Comparison of ENCODE assay signal across 40 cellular contexts in genomic region chr3:171504376-171504775, GRCh38.
"Had no signal": no experiment of that assay in that cellular context is flagged by ENCODE, and none has a peak within 500 bp of the region (broad histone marks: within the 10 kb centered on the region; RNA-seq: fewer than 3 reads in every experiment).

No MANE protein-coding gene starts in this region.

- H3K27me3 Mint-ChIP-seq: activated naive CD4-positive, alpha-beta T cell treated with anti-CD3 and anti-CD28 coated beads, Interleukin-2, amount 10 ng/mL, durations not matched to agents 7 days and 5 days; activated naive CD4-positive, alpha-beta T cell treated with anti-CD3 and anti-CD28 coated beads, Interleukin-2, amount 50 U/mL, for 24 hours; activated naive CD8-positive, alpha-beta T cell; activated naive CD8-positive, alpha-beta T cell treated with anti-CD3 and anti-CD28 coated beads for 36 hours; activated naive CD8-positive, alpha-beta T cell treated with anti-CD3 and anti-CD28 coated beads, Interleukin-2, amount 10 ng/mL, durations not matched to agents 7 days and 5 days; activated naive CD8-positive, alpha-beta T cell treated with anti-CD3 and anti-CD28 coated beads, Interleukin-2, amount 50 U/mL, for 24 hours; activated T-cell treated with anti-CD3 and anti-CD28 coated beads, Interleukin-2, amount 50 U/mL, for 24 hours; activated T-helper 17 cell treated with anti-CD3 and anti-CD28 coated beads, Interleukin-2, amount 50 U/mL, for 72 hours; central memory CD8-positive, alpha-beta T cell had no signal

- H3K9me3 Mint-ChIP-seq: activated naive CD4-positive, alpha-beta T cell treated with anti-CD3 and anti-CD28 coated beads, Interleukin-2, amount 50 U/mL, for 24 hours; activated naive CD4-positive, alpha-beta T cell treated with anti-CD3 and anti-CD28 coated beads, Interleukin-2, amount 50 U/mL, for 72 hours; activated naive CD8-positive, alpha-beta T cell treated with anti-CD3 and anti-CD28 coated beads for 36 hours; activated naive CD8-positive, alpha-beta T cell treated with anti-CD3 and anti-CD28 coated beads, Interleukin-2, amount 50 U/mL, for 24 hours; activated T-cell treated with anti-CD3 and anti-CD28 coated beads, Interleukin-2, amount 50 U/mL, for 24 hours; activated T-helper 17 cell treated with anti-CD3 and anti-CD28 coated beads, Interleukin-2, amount 50 U/mL, for 72 hours; central memory CD8-positive, alpha-beta T cell had no signal

- H3K27ac Mint-ChIP-seq: activated naive CD4-positive, alpha-beta T cell treated with anti-CD3 and anti-CD28 coated beads for 36 hours; activated naive CD4-positive, alpha-beta T cell treated with anti-CD3 and anti-CD28 coated beads, Interleukin-2, amount 10 ng/mL, durations not matched to agents 7 days and 5 days; activated naive CD4-positive, alpha-beta T cell treated with anti-CD3 and anti-CD28 coated beads, Interleukin-2, amount 50 U/mL, for 24 hours; activated naive CD4-positive, alpha-beta T cell treated with anti-CD3 and anti-CD28 coated beads, Interleukin-2, amount 50 U/mL, for 72 hours; activated naive CD8-positive, alpha-beta T cell; activated naive CD8-positive, alpha-beta T cell treated with anti-CD3 and anti-CD28 coated beads for 36 hours; activated naive CD8-positive, alpha-beta T cell treated with anti-CD3 and anti-CD28 coated beads, Interleukin-2, amount 10 ng/mL, durations not matched to agents 7 days and 5 days; activated naive CD8-positive, alpha-beta T cell treated with anti-CD3 and anti-CD28 coated beads, Interleukin-2, amount 50 U/mL, for 24 hours; activated T-cell treated with anti-CD3 and anti-CD28 coated beads, Interleukin-2, amount 50 U/mL, for 24 hours; activated T-cell treated with anti-CD3 and anti-CD28 coated beads, Interleukin-2, amount 50 U/mL, for 72 hours; activated T-helper 1 cell treated with anti-CD3 and anti-CD28 coated beads, Interleukin-12 subunit alpha, Interleukin-12 subunit beta, Interleukin-2, Interleukin-4 antibody, amounts not matched to agents 30 ng/mL and 10 ng/mL and 1 ng/mL, durations not matched to agents 14 hours and 24 hours and 36 hours; activated T-helper 17 cell treated with anti-CD3 and anti-CD28 coated beads, Interleukin-2, amount 50 U/mL, for 72 hours; activated T-helper 2 cell treated with anti-CD3 and anti-CD28 coated beads, Interferon-gamma antibody, Interleukin-2, Interleukin-4, amounts not matched to agents 10 μg/mL and 5 μg/mL and 100 μg/mL, durations not matched to agents 14 hours and 24 hours and 36 hours; brain had no signal

- H3K27me3 ChIP-seq: adrenal gland, ascending aorta, body of pancreas, brain microvascular endothelial cell, breast epithelium, cardiac muscle cell had no signal

- H3K4me1 ChIP-seq: adrenal gland, ascending aorta, body of pancreas, breast epithelium had no signal

- ATAC-seq: activated naive CD4-positive, alpha-beta T cell treated with anti-CD3 and anti-CD28 coated beads, Interleukin-2, amount 50 U/mL, for 72 hours; activated naive CD8-positive, alpha-beta T cell treated with anti-CD3 and anti-CD28 coated beads, Interleukin-2, amount 50 U/mL, for 24 hours; activated T-cell treated with anti-CD3 and anti-CD28 coated beads, Interleukin-2, amount 50 U/mL, for 4 hours; activated T-cell treated with anti-CD3 and anti-CD28 coated beads, Interleukin-2, amount 50 U/mL, for 72 hours; activated T-helper 17 cell treated with anti-CD3 and anti-CD28 coated beads, Interleukin-2, amount 50 U/mL, for 72 hours; body of pancreas had no signal

- H3K36me3 ChIP-seq: adrenal gland, ascending aorta, brain microvascular endothelial cell, breast epithelium, cardiac muscle cell had no signal

- H3K4me1 Mint-ChIP-seq: brain had no signal

- DNase-seq: activated effector memory CD4-positive, alpha-beta T cell treated with anti-CD3 and anti-CD28 coated beads, Interleukin-2, amount 50 U/mL, for 16 hours; activated effector memory CD4-positive, alpha-beta T cell treated with Interleukin-2 at 50 U/mL for 16 hours; activated gamma-delta T cell; activated gamma-delta T cell treated with Interleukin-2 at 50 U/mL for 16 hours; activated naive CD4-positive, alpha-beta T cell; activated naive CD4-positive, alpha-beta T cell treated with anti-CD3 and anti-CD28 coated beads for 36 hours; activated naive CD4-positive, alpha-beta T cell treated with anti-CD3 and anti-CD28 coated beads, Interleukin-2, amount 10 ng/mL, durations not matched to agents 7 days and 5 days; activated naive CD4-positive, alpha-beta T cell treated with anti-CD3 and anti-CD28 coated beads, Interleukin-2, amount 50 U/mL, for 16 hours; activated naive CD4-positive, alpha-beta T cell treated with Interleukin-2 at 50 U/mL for 16 hours; activated naive CD8-positive, alpha-beta T cell treated with anti-CD3 and anti-CD28 coated beads for 36 hours; activated naive CD8-positive, alpha-beta T cell treated with anti-CD3 and anti-CD28 coated beads, Interleukin-2, amount 10 ng/mL, durations not matched to agents 7 days and 5 days; activated naive CD8-positive, alpha-beta T cell treated with anti-CD3 and anti-CD28 coated beads, Interleukin-2, amount 50 U/mL, for 24 hours; activated T-cell treated with anti-CD3 and anti-CD28 coated beads, Interleukin-2, amount 50 U/mL, for 1 hour; activated T-cell treated with anti-CD3 and anti-CD28 coated beads, Interleukin-2, amount 50 U/mL, for 24 hours; activated T-cell treated with anti-CD3 and anti-CD28 coated beads, Interleukin-2, amount 50 U/mL, for 4 hours; activated T-cell treated with anti-CD3 and anti-CD28 coated beads, Interleukin-2, amount 50 U/mL, for 48 hours; activated T-cell treated with anti-CD3 and anti-CD28 coated beads, Interleukin-2, amount 50 U/mL, for 72 hours; adrenal gland; amniotic stem cell; amygdala; anterior cingulate cortex; aorta; body of pancreas; brain microvascular endothelial cell; caudate nucleus; central memory CD4-positive, alpha-beta T cell; cerebellar nuclear complex had no signal

- H3K4me3 Mint-ChIP-seq: activated naive CD4-positive, alpha-beta T cell treated with anti-CD3 and anti-CD28 coated beads for 36 hours; activated naive CD4-positive, alpha-beta T cell treated with anti-CD3 and anti-CD28 coated beads, Interleukin-2, amount 10 ng/mL, durations not matched to agents 7 days and 5 days; activated naive CD4-positive, alpha-beta T cell treated with anti-CD3 and anti-CD28 coated beads, Interleukin-2, amount 50 U/mL, for 24 hours; activated naive CD8-positive, alpha-beta T cell; activated naive CD8-positive, alpha-beta T cell treated with anti-CD3 and anti-CD28 coated beads for 36 hours; activated naive CD8-positive, alpha-beta T cell treated with anti-CD3 and anti-CD28 coated beads, Interleukin-2, amount 10 ng/mL, durations not matched to agents 7 days and 5 days; activated naive CD8-positive, alpha-beta T cell treated with anti-CD3 and anti-CD28 coated beads, Interleukin-2, amount 50 U/mL, for 24 hours; activated T-cell treated with anti-CD3 and anti-CD28 coated beads, Interleukin-2, amount 50 U/mL, for 24 hours; activated T-cell treated with anti-CD3 and anti-CD28 coated beads, Interleukin-2, amount 50 U/mL, for 4 hours; activated T-cell treated with anti-CD3 and anti-CD28 coated beads, Interleukin-2, amount 50 U/mL, for 72 hours; activated T-helper 1 cell treated with anti-CD3 and anti-CD28 coated beads, Interleukin-12 subunit alpha, Interleukin-12 subunit beta, Interleukin-2, Interleukin-4 antibody, amounts not matched to agents 30 ng/mL and 10 ng/mL and 1 ng/mL, durations not matched to agents 14 hours and 24 hours and 36 hours; activated T-helper 17 cell treated with anti-CD3 and anti-CD28 coated beads, Interleukin-2, amount 50 U/mL, for 72 hours; brain; central memory CD8-positive, alpha-beta T cell had no signal

- H3K9me3 ChIP-seq: adrenal gland, ascending aorta, body of pancreas, breast epithelium had no signal

- FAIRE-seq: astrocyte, bronchial epithelial cell had no signal

- H3K27ac ChIP-seq: adrenal gland, ascending aorta, body of pancreas, brain microvascular endothelial cell, breast epithelium, cardiac muscle cell had no signal

- H3K4me3 ChIP-seq: adrenal gland, ascending aorta, body of pancreas, breast epithelium, cardiac muscle cell had no signal

- H3K36me3 Mint-ChIP-seq: activated naive CD8-positive, alpha-beta T cell; brain had no signal
